Comparison of ENCODE assay signal across 8 cellular contexts in the genomic region with DNA sequence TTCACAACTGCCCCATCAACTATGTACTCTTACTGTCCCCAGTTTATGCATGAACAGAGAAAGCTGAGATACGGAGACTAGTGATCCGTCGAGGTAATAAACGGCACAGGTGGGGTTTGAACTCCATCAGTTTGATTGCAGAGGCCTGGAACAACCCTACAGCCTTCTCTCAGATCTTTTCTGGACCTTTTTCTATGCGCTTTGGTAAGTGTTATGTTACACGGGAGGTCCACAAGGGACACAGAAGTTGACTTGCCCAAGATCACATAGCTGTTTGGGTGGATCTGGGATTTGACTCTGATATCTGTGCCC. TPM values are rescaled to one million over a fixed set of nuclear protein-coding genes. Genes with fewer than 3 reads are reported as not detected.
DNase-seq lines count a peak whose midpoint lies in the region; ATAC-seq, FAIRE-seq and TF ChIP-seq lines count a peak whose summit lies in the region.

No MANE protein-coding gene starts in this region.

- TF ChIP-seq CTCF in keratinocyte (optimal IDR thresholded peaks at IDR 0.05 in 1 of 3, IDR thresholded peaks at IDR 0.05 in 1 of 3, conservative IDR thresholded peaks at IDR 0.05 in 1 of 3; ENCODE audit: extremely low read depth in 1 of 3, insufficient read depth in 2 of 3, low read length in 3 of 3), result no peak

- peak overlapping the region; percentile 38 for H3K9ac ChIP-seq in keratinocyte (ENCODE audit: control insufficient read depth, extremely low read depth, insufficient read depth, low read length)

- H3K4me3 Mint-ChIP-seq in T-helper 2 cell treated with Interferon-gamma antibody and Interleukin-4, amounts not matched to agents 5 μg/mL and 100 μg/mL, for 36 hours, result peak overlapping the region; percentile 66
- peak overlapping the region; percentile 72 for H3K4me3 Mint-ChIP-seq in activated naive CD8-positive, alpha-beta T cell treated with anti-CD3 and anti-CD28 coated beads for 36 hours

- no peaks in the 10 kb centered on the region for H3K27me3 ChIP-seq in keratinocyte (ENCODE audit: control insufficient read depth, extremely low read depth, insufficient read depth, low read length)

- ATAC-seq in GM19351 (IDR thresholded peaks at IDR 0.05; ENCODE audit: unreplicated experiment), result no peak

- no peaks in the 10 kb centered on the region for H3K9me3 Mint-ChIP-seq in T-helper 2 cell treated with Interferon-gamma antibody and Interleukin-4, amounts not matched to agents 5 μg/mL and 100 μg/mL, for 36 hours
- H3K9me3 Mint-ChIP-seq in activated naive CD8-positive, alpha-beta T cell treated with anti-CD3 and anti-CD28 coated beads for 36 hours, result no peaks in the 10 kb centered on the region

- H4K20me1 ChIP-seq in keratinocyte (ENCODE audit: control insufficient read depth, extremely low read depth, insufficient read depth, low read length), result no peaks in the 10 kb centered on the region

- peaks cover 1% of the 10 kb centered on the region for H3K79me2 ChIP-seq in keratinocyte (ENCODE audit: control insufficient read depth, insufficient read depth, low read length)

- no peaks in the 10 kb centered on the region for H3K9me1 ChIP-seq in keratinocyte (ENCODE audit: control insufficient read depth, extremely low read depth, insufficient read depth, low read length)

- H3K4me2 ChIP-seq in keratinocyte (ENCODE audit: control insufficient read depth, extremely low read depth, insufficient read depth, low read depth, low read length), result peak overlapping the region; percentile 76

- H3K9me3 ChIP-seq in keratinocyte (ENCODE audit: control insufficient read depth, low read depth, low read length), result no peaks in the 10 kb centered on the region

- DNase-seq in T-helper 2 cell treated with Interferon-gamma antibody and Interleukin-4, amounts not matched to agents 5 μg/mL and 100 μg/mL, for 36 hours (ENCODE audit: low spot score), result no peak
- no peak for DNase-seq in T-helper 2 cell
- no peak for DNase-seq in activated naive CD8-positive, alpha-beta T cell treated with anti-CD3 and anti-CD28 coated beads for 36 hours
- DNase-seq in keratinocyte (ENCODE audit: low read depth, low spot score), result no peak
- DNase-seq in substantia nigra (lab: John Stamatoyannopoulos, UW), result no peak
- DNase-seq in hypothalamus (lab: John Stamatoyannopoulos, UW), result no peak
- DNase-seq in COR-L47 (lab: John Stamatoyannopoulos, UW), result no peak

- peaks cover 9% of the 10 kb centered on the region for H3K4me1 Mint-ChIP-seq in T-helper 2 cell treated with Interferon-gamma antibody and Interleukin-4, amounts not matched to agents 5 μg/mL and 100 μg/mL, for 36 hours (ENCODE audit: low read depth)
- H3K4me1 Mint-ChIP-seq in activated naive CD8-positive, alpha-beta T cell treated with anti-CD3 and anti-CD28 coated beads for 36 hours, result peaks cover 14% of the 10 kb centered on the region

- no peak overlapping the region for H3K27ac ChIP-seq in keratinocyte (ENCODE audit: control insufficient read depth, insufficient read depth, low read length)
- H3K27ac ChIP-seq in substantia nigra (ENCODE audit: low read depth, low read length, poor library complexity, severe bottlenecking), result peak overlapping the region; percentile 43

- peak overlapping the region; percentile 76 for H2AFZ ChIP-seq in keratinocyte (ENCODE audit: control insufficient read depth, low read length)

- peak; percentile 73 for FAIRE-seq in keratinocyte (lab: Jason Lieb, UNC)

- H3K36me3 ChIP-seq in keratinocyte (ENCODE audit: control insufficient read depth in 2 of 2, extremely low read depth in 1 of 2, insufficient read depth in 2 of 2, low read length in 2 of 2), result peaks cover 12 to 15% of the 10 kb centered on the region in 2 experiments

- peaks cover 19% of the 10 kb centered on the region for H3K36me3 Mint-ChIP-seq in T-helper 2 cell treated with Interferon-gamma antibody and Interleukin-4, amounts not matched to agents 5 μg/mL and 100 μg/mL, for 36 hours (ENCODE audit: low read depth)
- H3K36me3 Mint-ChIP-seq in activated naive CD8-positive, alpha-beta T cell treated with anti-CD3 and anti-CD28 coated beads for 36 hours, result peaks cover 14% of the 10 kb centered on the region

- H3K4me1 ChIP-seq in keratinocyte (ENCODE audit: control insufficient read depth, extremely low read depth, insufficient read depth, low read length), result peaks cover 7% of the 10 kb centered on the region

- H3K4me3 ChIP-seq in keratinocyte (ENCODE audit: control insufficient read depth in 2 of 3, extremely low read depth in 1 of 3, insufficient read depth in 2 of 3, low read depth in 1 of 3, low read length in 3 of 3), result peak overlapping the region in 2 of 3 experiments; percentile 19 to 59

- H3K27me3 Mint-ChIP-seq in T-helper 2 cell treated with Interferon-gamma antibody and Interleukin-4, amounts not matched to agents 5 μg/mL and 100 μg/mL, for 36 hours (ENCODE audit: low read depth), result peaks cover 13% of the 10 kb centered on the region
- no peaks in the 10 kb centered on the region for H3K27me3 Mint-ChIP-seq in activated naive CD8-positive, alpha-beta T cell treated with anti-CD3 and anti-CD28 coated beads for 36 hours

- H3K27ac Mint-ChIP-seq in T-helper 2 cell treated with Interferon-gamma antibody and Interleukin-4, amounts not matched to agents 5 μg/mL and 100 μg/mL, for 36 hours, result peak overlapping the region; percentile 38
- peak overlapping the region; percentile 81 for H3K27ac Mint-ChIP-seq in activated naive CD8-positive, alpha-beta T cell treated with anti-CD3 and anti-CD28 coated beads for 36 hours

- dilution Hi-C loops in keratinocyte (cut with MboI; ENCODE audit: extremely low pct_ligation_motif_present, low sequenced_read_pairs), result no loop called here

RNA-seq across cellular contexts. Expression of gene DNPEP, which starts 1.1 kb away (rescaled TPM):
- total RNA-seq in activated naive CD8-positive, alpha-beta T cell treated with anti-CD3 and anti-CD28 coated beads for 36 hours, result 100 to 1,000 TPM; 122 to 123 TPM
- polyA plus RNA-seq in keratinocyte, result 34.1 to 61.3 TPM (median 41.6 TPM) in 3 replicates
- polyA plus RNA-seq in keratinocyte (2011; ENCODE audit: low read depth), result 11.6 TPM
- polyA plus RNA-seq in keratinocyte (2011; cell fraction: cytosol; rRNA removed), result 32.8 and 57.5 TPM in 2 replicates
- polyA plus RNA-seq in keratinocyte (2011; cell fraction: nucleus; rRNA removed), result 62.7 and 79.0 TPM in 2 replicates
- polyA plus RNA-seq in keratinocyte (2012; ENCODE audit: low replicate concordance), result 44.2 and 58.0 TPM in 2 replicates
- 48.9 to 90.2 TPM (median 64.1 TPM) in 3 replicates for polyA minus RNA-seq in keratinocyte
- 58.1 TPM for polyA minus RNA-seq in keratinocyte (2011; cell fraction: cytosol; rRNA and poly(A)+ RNA removed)
- polyA minus RNA-seq in keratinocyte (2011; cell fraction: nucleus; rRNA and poly(A)+ RNA removed), result 20.0 and 25.8 TPM in 2 replicates

RNA-seq across cellular contexts. Expression of gene DES, which starts 29.4 kb away (rescaled TPM):
- under 1 TPM; 0.26 to 0.39 TPM for total RNA-seq in activated naive CD8-positive, alpha-beta T cell treated with anti-CD3 and anti-CD28 coated beads for 36 hours
- polyA plus RNA-seq in keratinocyte, result not detected in 3 replicates
- polyA plus RNA-seq in keratinocyte (2011; ENCODE audit: low read depth), result not detected
- not detected in 2 replicates for polyA plus RNA-seq in keratinocyte (2011; cell fraction: cytosol; rRNA removed)
- 0.16 TPM in 1 of 2 replicates, not detected in the other for polyA plus RNA-seq in keratinocyte (2011; cell fraction: nucleus; rRNA removed)
- polyA plus RNA-seq in keratinocyte (2012; ENCODE audit: low replicate concordance), result 0.68 TPM in 1 of 2 replicates, not detected in the other
- not detected in 3 replicates for polyA minus RNA-seq in keratinocyte
- polyA minus RNA-seq in keratinocyte (2011; cell fraction: cytosol; rRNA and poly(A)+ RNA removed), result not detected
- polyA minus RNA-seq in keratinocyte (2011; cell fraction: nucleus; rRNA and poly(A)+ RNA removed), result not detected in 2 replicates

RNA-seq across cellular contexts. Expression of gene SPEG, which starts 45.8 kb away (rescaled TPM):
- 1 to 10 TPM; 1.5 to 1.6 TPM for total RNA-seq in activated naive CD8-positive, alpha-beta T cell treated with anti-CD3 and anti-CD28 coated beads for 36 hours
- polyA plus RNA-seq in keratinocyte, result 18.8 to 36.1 TPM (median 19.0 TPM) in 3 replicates
- 2.0 TPM for polyA plus RNA-seq in keratinocyte (2011; ENCODE audit: low read depth)
- 4.6 and 13.7 TPM in 2 replicates for polyA plus RNA-seq in keratinocyte (2011; cell fraction: cytosol; rRNA removed)
- polyA plus RNA-seq in keratinocyte (2011; cell fraction: nucleus; rRNA removed), result 94.3 and 140 TPM in 2 replicates
- 8.8 and 25.2 TPM in 2 replicates for polyA plus RNA-seq in keratinocyte (2012; ENCODE audit: low replicate concordance)
- polyA minus RNA-seq in keratinocyte, result 11.7 to 26.6 TPM (median 19.3 TPM) in 3 replicates
- 8.2 TPM for polyA minus RNA-seq in keratinocyte (2011; cell fraction: cytosol; rRNA and poly(A)+ RNA removed)
- polyA minus RNA-seq in keratinocyte (2011; cell fraction: nucleus; rRNA and poly(A)+ RNA removed), result 32.8 and 39.4 TPM in 2 replicates

RNA-seq across cellular contexts. Expression of gene RESP18, which starts 56.3 kb away (rescaled TPM):
- not detected for total RNA-seq in activated naive CD8-positive, alpha-beta T cell treated with anti-CD3 and anti-CD28 coated beads for 36 hours
- not detected in 3 replicates for polyA plus RNA-seq in keratinocyte
- polyA plus RNA-seq in keratinocyte (2011; ENCODE audit: low read depth), result not detected
- polyA plus RNA-seq in keratinocyte (2011; cell fraction: cytosol; rRNA removed), result not detected in 2 replicates
- polyA plus RNA-seq in keratinocyte (2011; cell fraction: nucleus; rRNA removed), result not detected in 2 replicates
- not detected in 2 replicates for polyA plus RNA-seq in keratinocyte (2012; ENCODE audit: low replicate concordance)
- not detected in 3 replicates for polyA minus RNA-seq in keratinocyte
- polyA minus RNA-seq in keratinocyte (2011; cell fraction: cytosol; rRNA and poly(A)+ RNA removed), result not detected
- polyA minus RNA-seq in keratinocyte (2011; cell fraction: nucleus; rRNA and poly(A)+ RNA removed), result not detected in 2 replicates
